8 cellular contexts compared by ENCODE assay signal in genomic region chr9:111036068-111036789, GRCh38. TPM values are rescaled to one million over a fixed set of nuclear protein-coding genes. Genes with fewer than 3 reads are reported as not detected.
DNase-seq lines count a peak whose midpoint lies in the region; ATAC-seq and TF ChIP-seq lines count a peak whose summit lies in the region.
"Had no signal": no experiment of that assay in that cellular context is flagged by ENCODE, and none has a peak within 500 bp of the region (broad histone marks: within the 10 kb centered on the region; RNA-seq: fewer than 3 reads in every experiment).

No MANE protein-coding gene starts in this region.

- H3K4me3 ChIP-seq in right cardiac atrium (ENCODE audit: low read length): peak overlapping the region; percentile 68

- H3K9me3 Mint-ChIP-seq in WTC11: no peaks in the 10 kb centered on the region

- no peaks in the 10 kb centered on the region for H3K9me3 ChIP-seq in right cardiac atrium (ENCODE audit: control insufficient read depth, low read length)

- CTCF ChIA-PET in WTC11 (lab: Charles Lee): interaction anchor here (0.6 to 1.6 kb wide), 31 partner anchors 9 to 1218 kb away, joined by 3 to 8 read pairs (median 4); no protein-coding TSS in a partner anchor

- TF ChIP-seq CTCF in WTC11 (IDR thresholded peaks at IDR 0.05): peak; percentile 40; the same call in 1 of the 2 replicates

- intact Hi-C loops in right cardiac atrium (cut with DNase I) (no loop called here), sciatic nerve (cut with DNase I) (no loop called here)

- H3K4me3 Mint-ChIP-seq in WTC11: peak overlapping the region; percentile 72

- H3K36me3 Mint-ChIP-seq in WTC11: no peaks in the 10 kb centered on the region

- peak overlapping the region; percentile 30 for H3K27ac ChIP-seq in right cardiac atrium (ENCODE audit: low read length)

- no peak overlapping the region for H3K27ac Mint-ChIP-seq in WTC11

- ATAC-seq in WTC11 (peak; percentile 57), right cardiac atrium (peak; percentile 50 to 70), sciatic nerve (peak; percentile 75), HG03354 (IDR thresholded peaks at IDR 0.05; ENCODE audit: poor library complexity, severe bottlenecking, unreplicated experiment) (no peak)

- H3K27me3 Mint-ChIP-seq in WTC11 (ENCODE audit: low read depth): peaks cover 29% of the 10 kb centered on the region

- H3K4me1 Mint-ChIP-seq in WTC11: peaks cover 47% of the 10 kb centered on the region

- H3K4me1 ChIP-seq in right cardiac atrium (ENCODE audit: control insufficient read depth, insufficient read depth, low read length): no peaks in the 10 kb centered on the region

- no peaks in the 10 kb centered on the region for H3K27me3 ChIP-seq in right cardiac atrium (ENCODE audit: control insufficient read depth, insufficient read depth)

- POLR2A ChIA-PET in WTC11 (lab: Charles Lee): interaction anchor here (0.6 kb wide), 1 partner anchor 193 kb away, joined by 3 read pairs; no protein-coding TSS in a partner anchor

- peak; percentile 69 for DNase-seq in HCEC 1CT
- DNase-seq in WTC11 (ENCODE audit: low spot score): peak; percentile 76
- peak; percentile 71 to 91 (median 79) for DNase-seq in right cardiac atrium
- peak; percentile 87 for DNase-seq in sciatic nerve (ENCODE audit: low spot score)
- no peak for DNase-seq in epidermal melanocyte (ENCODE audit: insufficient read length, low spot score)
- DNase-seq in activated CD4-positive, alpha-beta T cell treated with anti-CD3 and anti-CD28 coated beads for 4 hours: no peak

- whole genome bisulfite sequencing in right cardiac atrium: 10% methylated on average over 16 of the region's 16 CpGs

TF ChIP-seq in WTC11, 78 proteins besides CTCF, POLR2A, EP300 and RAD21:
- TF ChIP-seq ETV6 (CRISPR knock-in tag; IDR thresholded peaks at IDR 0.05) (peak; percentile 77; the same call in 1 of the 2 replicates), USF1 (CRISPR knock-in tag; IDR thresholded peaks at IDR 0.05) (no peak), ZNF512 (CRISPR knock-in tag; IDR thresholded peaks at IDR 0.05; ENCODE audit: borderline replicate concordance) (0 out of 2 replicates have a peak, but pooled peaks have one; percentile 42), SP1 (CRISPR knock-in tag; conservative IDR thresholded peaks at IDR 0.05) (peak; percentile 25; the same call in 1 of the 2 replicates), CBFB (CRISPR knock-in tag; IDR thresholded peaks at IDR 0.05; ENCODE audit: low read depth) (no peak)

RNA-seq across cellular contexts. Expression of gene LPAR1, which starts 2.0 kb away (rescaled TPM):
- 3.3 to 4.9 TPM (median 4.0 TPM) in 3 replicates for total RNA-seq in WTC11 (2021)
- total RNA-seq in right cardiac atrium: 10 to 100 TPM; 19.5 to 42.8 (median 35.0) TPM
- polyA plus RNA-seq in right cardiac atrium: 14.2 TPM
- 170 TPM for total RNA-seq in sciatic nerve
- total RNA-seq: T-helper 1 cell treated with Interleukin-12 subunit alpha and Interleukin-12 subunit beta and Interleukin-4 antibody, amounts not matched to agents 30 ng/mL and 1 ng/mL, for 36 hours had no signal

Comparison
In these comparisons a context has a peak if more than half of its experiments do, and no peak if none do; other contexts are left out.
1. DNase-seq: peak in HCEC 1CT (single experiment), WTC11 (single experiment), right cardiac atrium (3 of 3) and sciatic nerve (single experiment); none in epidermal melanocyte (single experiment) and activated CD4-positive, alpha-beta T cell treated with anti-CD3 and anti-CD28 coated beads for 4 hours (0 of 2).